Comparison of ENCODE assay signal across 7 cellular contexts in the genomic region with DNA sequence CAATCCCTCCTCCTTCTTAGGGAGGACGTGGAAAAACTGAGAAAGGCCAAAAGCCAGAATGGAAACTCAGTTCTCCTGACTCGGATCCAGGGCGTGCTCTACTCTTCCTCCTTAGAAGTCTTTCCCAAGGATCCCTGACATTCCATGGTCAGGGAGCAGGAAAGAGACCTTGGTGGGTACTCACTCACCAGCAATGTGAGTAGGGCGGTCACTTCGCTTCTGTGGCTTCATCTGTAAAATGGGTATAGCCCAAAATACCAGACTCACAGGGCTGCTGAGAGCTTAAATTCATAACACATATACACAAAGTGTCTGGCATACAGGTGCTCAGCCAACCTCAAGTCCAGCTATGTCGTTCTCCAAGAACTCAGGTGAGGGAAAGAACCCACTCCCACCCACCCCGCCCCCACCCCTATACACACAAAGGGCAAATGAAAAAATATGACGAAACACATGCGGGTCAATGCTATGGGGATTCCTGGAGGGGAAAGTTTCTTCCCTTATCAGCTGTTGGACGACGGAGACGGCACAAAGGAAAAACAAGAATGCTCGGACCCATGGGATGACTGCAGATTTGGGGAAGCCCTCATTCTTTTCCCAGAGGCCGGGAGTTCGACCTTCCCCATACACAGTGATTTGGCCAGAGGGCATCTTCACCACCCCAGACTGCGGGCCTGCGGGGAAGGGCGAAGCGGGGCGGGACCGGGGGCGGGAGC. TPM values are rescaled to one million over a fixed set of nuclear protein-coding genes. Genes with fewer than 3 reads are reported as not detected.
A peak's percentile ranks its signal among the peaks of the same experiment; 100 is the strongest.
DNase-seq lines count a peak whose midpoint lies in the region; ATAC-seq and TF ChIP-seq lines count a peak whose summit lies in the region.

No MANE protein-coding gene starts in this region.

- no peaks in the 10 kb centered on the region for H3K36me3 ChIP-seq in HCT116 (ENCODE audit: control insufficient read depth in 1 of 2, insufficient read depth in 2 of 2, low read length in 2 of 2)
- no peaks in the 10 kb centered on the region for H3K36me3 ChIP-seq in smooth muscle cell (ENCODE audit: low read depth)

- H3K4me3 ChIP-seq in HCT116 (replicated peaks in 1 of 2; ENCODE audit: low read depth in 1 of 2, low read length in 2 of 2) = peak overlapping the region; percentile 25 to 77
- H3K4me3 ChIP-seq in WI38 (ENCODE audit: low read depth, low read length) = peak overlapping the region; percentile 40
- peak overlapping the region; percentile 84 for H3K4me3 ChIP-seq in right cardiac atrium (ENCODE audit: low read length)
- peak overlapping the region; percentile 94 for H3K4me3 ChIP-seq in smooth muscle cell

- CTCF ChIA-PET in HCT116 (lab: Charles Lee) = interaction anchor here (0.7 to 1.7 kb wide), 4 partner anchors 8 to 405 kb away, joined by 3 to 5 read pairs (median 4); no protein-coding TSS in a partner anchor

- no peaks in the 10 kb centered on the region for H3K79me2 ChIP-seq in HCT116 (ENCODE audit: insufficient read depth, low read length)
- H3K79me2 ChIP-seq in smooth muscle cell (ENCODE audit: low read depth) = no peaks in the 10 kb centered on the region

- no peak overlapping the region for H2AFZ ChIP-seq in HCT116 (ENCODE audit: low read depth, low read length, poor library complexity, severe bottlenecking)
- H2AFZ ChIP-seq in smooth muscle cell (ENCODE audit: low read depth) = peak overlapping the region; percentile 81

- RAD21 ChIA-PET in HCT116 (lab: Charles Lee; ENCODE audit: low non-redundant PET in 1 of 2, low total read pairs in 2 of 2, uncharacterized antibody in 2 of 2, unreplicated experiment in 2 of 2) = no interaction called here

- H3K9me3 ChIP-seq in HCT116 (ENCODE audit: control insufficient read depth in 1 of 2, insufficient read depth in 1 of 2, low read depth in 1 of 2, low read length in 2 of 2) (no peaks in the 10 kb centered on the region), right cardiac atrium (ENCODE audit: control insufficient read depth, low read length) (no peaks in the 10 kb centered on the region), smooth muscle cell (replicated peaks; ENCODE audit: low read depth) (no peaks in the 10 kb centered on the region)

- H3K27ac ChIP-seq in HCT116 (ENCODE audit: low read depth, low read length) (no peak overlapping the region), right cardiac atrium (ENCODE audit: low read length) (no peak overlapping the region), smooth muscle cell (ENCODE audit: low read depth) (no peak overlapping the region)

- no peak for DNase-seq in HCT116 (ENCODE audit: low read depth, low spot score)
- DNase-seq in right cardiac atrium = peak in 1 of 3 donors; percentile 2
- DNase-seq in smooth muscle cell (lab: John Stamatoyannopoulos, UW; ENCODE audit: unreplicated experiment) = no peak
- DNase-seq in NCI-H226 = no peak
- DNase-seq in stimulated activated CD4-positive, alpha-beta T cell treated with anti-CD3 and anti-CD28 coated beads, Interleukin-2, amount 100 ng/mL, for 48 hours = no peak

- H3K4me2 ChIP-seq in HCT116 (ENCODE audit: low read length) (peak overlapping the region; percentile 86), smooth muscle cell (peak overlapping the region; percentile 94)

- WGBS in right cardiac atrium = 25% methylated on average over 22 of the region's 22 CpGs
- 35% methylated on average over 22 of the region's 22 CpGs for WGBS in smooth muscle cell (ENCODE audit: low lambda C conversion rate)

- ATAC-seq in HCT116 (no peak), right cardiac atrium (peak in 1 of 2 donors; percentile 21), GM21737 (IDR thresholded peaks at IDR 0.05; ENCODE audit: unreplicated experiment) (no peak)

- no peak for TF ChIP-seq CTCF in HCT116 (IDR thresholded peaks at IDR 0.05 in 2 of 3, conservative IDR thresholded peaks at IDR 0.05 in 1 of 3; ENCODE audit: borderline replicate concordance in 1 of 3, insufficient read depth in 1 of 3, low read depth in 2 of 3, low read length in 2 of 3)
- no peak for TF ChIP-seq CTCF in WI38 (IDR thresholded peaks at IDR 0.05; ENCODE audit: low read depth, low read length)
- TF ChIP-seq CTCF in smooth muscle cell (IDR thresholded peaks at IDR 0.05; ENCODE audit: borderline replicate concordance, insufficient read depth, poor library complexity, severe bottlenecking) = no peak

- TF ChIP-seq POLR2A in HCT116 (IDR thresholded peaks at IDR 0.05; ENCODE audit: borderline replicate concordance, extremely low read depth, insufficient read depth, insufficient read length) = no peak

- BruUV-seq in HCT116 (replicated peaks; lab: Mats Ljungman, UMichigan) = no TSS peak

- POLR2A ChIA-PET in HCT116 (lab: Charles Lee) = no interaction called here

- no peaks in the 10 kb centered on the region for H3K27me3 ChIP-seq in HCT116 (ENCODE audit: insufficient read depth, low read length)
- H3K27me3 ChIP-seq in right cardiac atrium (ENCODE audit: control insufficient read depth, insufficient read depth) = no peaks in the 10 kb centered on the region
- no peaks in the 10 kb centered on the region for H3K27me3 ChIP-seq in smooth muscle cell (ENCODE audit: low read depth)

- intact Hi-C loops in HCT116 (cut with micrococcal nuclease) (no loop called here), right cardiac atrium (cut with DNase I) (no loop called here)

- no peaks in the 10 kb centered on the region for H3F3A ChIP-seq in smooth muscle cell (ENCODE audit: low read depth)

- H3K4me1 ChIP-seq in HCT116 (ENCODE audit: control insufficient read depth in 1 of 2, insufficient read depth in 2 of 2, low read length in 2 of 2) (peaks cover 5 to 11% of the 10 kb centered on the region in 2 experiments; a peak in 2 of 4 replicates), right cardiac atrium (ENCODE audit: control insufficient read depth, insufficient read depth, low read length) (peaks cover 4% of the 10 kb centered on the region), smooth muscle cell (ENCODE audit: low read depth) (peaks cover 6% of the 10 kb centered on the region)

- H3K9ac ChIP-seq in HCT116 (ENCODE audit: low read length) (peak overlapping the region; percentile 64), smooth muscle cell (ENCODE audit: low read depth) (no peak overlapping the region)

- H3K9me2 ChIP-seq in HCT116 (ENCODE audit: insufficient read depth) = no peaks in the 10 kb centered on the region

- H4K20me1 ChIP-seq in HCT116 (ENCODE audit: insufficient read depth) (no peaks in the 10 kb centered on the region), smooth muscle cell (ENCODE audit: low read depth) (no peaks in the 10 kb centered on the region)

- TF ChIP-seq RAD21 in HCT116 (IDR thresholded peaks at IDR 0.05; ENCODE audit: low read depth) = no peak

TF ChIP-seq in HCT116, 20 proteins besides CTCF, POLR2A, EP300 and RAD21 (continues in another document):
- TF ChIP-seq CBX3 (IDR thresholded peaks at IDR 0.05; ENCODE audit: low read depth) = no peak
- TF ChIP-seq POLR2AphosphoS5 (IDR thresholded peaks at IDR 0.05; ENCODE audit: low read depth, low read length) = no peak
- TF ChIP-seq SP1 (IDR thresholded peaks at IDR 0.05; ENCODE audit: low read depth) = no peak
- TF ChIP-seq ELF1 (IDR thresholded peaks at IDR 0.05; ENCODE audit: borderline replicate concordance, low read depth) = no peak
- no peak for TF ChIP-seq REST (IDR thresholded peaks at IDR 0.05; ENCODE audit: low read depth)
- no peak for TF ChIP-seq ATF3 (IDR thresholded peaks at IDR 0.05)
- no peak for TF ChIP-seq CEBPB (IDR thresholded peaks at IDR 0.05; ENCODE audit: low read depth)

RNA-seq across cellular contexts. Expression of gene KCTD17, which starts 0.5 kb away (rescaled TPM):
- 23.4 TPM for total RNA-seq in HCT116 (2021; ENCODE audit: unreplicated experiment)
- 21.3 and 24.4 TPM in 2 replicates for polyA plus RNA-seq in HCT116 (2012)
- total RNA-seq in right cardiac atrium = 10 to 100 TPM; 24.8 to 37.8 (median 32.2) TPM
- polyA plus RNA-seq in right cardiac atrium = 34.4 TPM
- total RNA-seq in smooth muscle cell = 8.2 and 20.0 TPM in 2 replicates
- 31.8 and 36.9 TPM in 2 replicates for polyA plus RNA-seq in smooth muscle cell

RNA-seq across cellular contexts. Expression of gene MPST, which starts 31.5 kb away (rescaled TPM):
- total RNA-seq in HCT116 (2021; ENCODE audit: unreplicated experiment) = 68.6 TPM
- 65.4 and 69.3 TPM in 2 replicates for polyA plus RNA-seq in HCT116 (2012)
- 10 to 100 TPM; 49.6 to 65.7 (median 54.2) TPM for total RNA-seq in right cardiac atrium
- polyA plus RNA-seq in right cardiac atrium = 93.0 TPM
- total RNA-seq in smooth muscle cell = 49.9 and 55.3 TPM in 2 replicates
- 105 and 119 TPM in 2 replicates for polyA plus RNA-seq in smooth muscle cell

RNA-seq across cellular contexts. Expression of gene TST, which starts 31.8 kb away (rescaled TPM):
- total RNA-seq in HCT116 (2021; ENCODE audit: unreplicated experiment) = 32.1 TPM
- polyA plus RNA-seq in HCT116 (2012) = 30.4 and 32.5 TPM in 2 replicates
- 10 to 100 TPM; 31.7 to 53.6 (median 36.6) TPM for total RNA-seq in right cardiac atrium
- 67.9 TPM for polyA plus RNA-seq in right cardiac atrium
- total RNA-seq in smooth muscle cell = 10.4 and 19.9 TPM in 2 replicates
- polyA plus RNA-seq in smooth muscle cell = 15.0 and 17.5 TPM in 2 replicates

RNA-seq across cellular contexts. Expression of gene TMPRSS6, which starts 58.4 kb away (rescaled TPM):
- total RNA-seq in HCT116 (2021; ENCODE audit: unreplicated experiment) (0.39 TPM), right cardiac atrium (not detected), smooth muscle cell (not detected in 2 replicates)
- 0.27 and 0.31 TPM in 2 replicates for polyA plus RNA-seq in HCT116 (2012)
- polyA plus RNA-seq in right cardiac atrium (not detected), smooth muscle cell (0.69 TPM in 1 of 2 replicates, not detected in the other)

Comparison
In these comparisons a context has a peak if more than half of its experiments do, and no peak if none do; other contexts are left out.
1. H3K4me3 ChIP-seq: peak in every context shown above with its lines; median percentile 94 in smooth muscle cell; 84 in right cardiac atrium; 51 in HCT116; 40 in WI38.